19 cellular contexts compared by ENCODE assay signal in the genomic region with DNA sequence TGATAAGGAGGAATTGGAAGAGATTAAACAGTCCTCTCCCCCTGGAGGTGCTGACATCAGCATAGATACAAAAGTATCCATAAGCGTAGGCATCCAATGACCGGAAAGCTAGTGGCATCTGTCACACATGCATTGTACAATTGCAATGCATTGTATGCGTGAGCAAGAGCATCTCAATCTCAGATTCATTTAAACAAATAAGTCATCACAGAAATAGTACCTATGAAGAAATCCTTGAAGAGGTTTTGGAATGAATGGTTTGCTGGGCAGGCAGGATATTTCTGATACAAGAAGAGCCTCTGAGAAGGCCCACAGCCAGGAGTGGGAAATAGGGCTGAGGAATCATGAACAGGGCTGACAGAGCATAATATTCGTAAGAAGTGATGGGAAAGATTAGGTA.
A peak's percentile ranks its signal among the peaks of the same experiment; 100 is the strongest.
DNase-seq lines count a peak whose midpoint lies in the region; ATAC-seq, FAIRE-seq and TF ChIP-seq lines count a peak whose summit lies in the region.
"Had no signal": no experiment of that assay in that cellular context is flagged by ENCODE, and none has a peak within 500 bp of the region (broad histone marks: within the 10 kb centered on the region; RNA-seq: fewer than 3 reads in every experiment).

No MANE protein-coding gene starts in this region.

- no peak overlapping the region for H3K56ac ChIP-seq in H1 (replicated peaks; ENCODE audit: insufficient read length, low read depth, low read length)

- H3K36me3 ChIP-seq in HCT116 (ENCODE audit: control insufficient read depth in 1 of 2, insufficient read depth in 2 of 2, low read length in 2 of 2) (no peaks in the 10 kb centered on the region), H1 (ENCODE audit: control insufficient read depth in 2 of 4, insufficient read depth in 4 of 4, low read length in 3 of 4) (no peaks in the 10 kb centered on the region), osteoblast (ENCODE audit: insufficient read depth, low read length) (no peaks in the 10 kb centered on the region)
- H3K36me3 ChIP-seq: BLaER1 had no signal

- no peak for FAIRE-seq in H1 (lab: Jason Lieb, UNC)
- FAIRE-seq: D721Med, GM12878 had no signal

- 0 out of 2 replicates have a peak overlapping the region, but pooled peaks have one; percentile 19 for H2BK15ac ChIP-seq in H1 (ENCODE audit: low read length)

- peak overlapping the region; percentile 90; the same call in 1 of the 2 replicates for H3K27ac ChIP-seq in HCT116 (ENCODE audit: low read depth, low read length)
- H3K27ac ChIP-seq in H1 (ENCODE audit: low read depth, low read length): no peak overlapping the region
- H3K27ac ChIP-seq in osteoblast (ENCODE audit: low read depth, low read length): peak overlapping the region; percentile 94
- H3K27ac ChIP-seq: 22Rv1, BLaER1, RWPE1 had no signal

- H3K23ac ChIP-seq in H1 (ENCODE audit: insufficient read length): no peak overlapping the region

- peaks cover 7% of the 10 kb centered on the region for H3K4me1 Mint-ChIP-seq in activated CD8-positive, alpha-beta T cell treated with anti-CD3 and anti-CD28 coated beads, Interleukin-2, amount 10 ng/mL, durations not matched to agents 7 days and 5 days (ENCODE audit: low read depth)
- H3K4me1 Mint-ChIP-seq: CD8-positive, alpha-beta memory T cell had no signal

- H3K4ac ChIP-seq in H1 (replicated peaks; ENCODE audit: insufficient read length, low read depth, low read length): no peak overlapping the region

- H3K4me3 ChIP-seq in HCT116 (replicated peaks in 1 of 2; ENCODE audit: low read depth in 1 of 2, low read length in 2 of 2) (no peak overlapping the region), H1 (ENCODE audit: extremely low read depth in 1 of 4, insufficient read depth in 2 of 4, low read depth in 3 of 4, low read length in 4 of 4) (no peak overlapping the region), osteoblast (ENCODE audit: insufficient read depth, low read length) (no peak overlapping the region)
- H3K4me3 ChIP-seq: BLaER1, GM12878 had no signal

- TF ChIP-seq RAD21 in HCT116 (IDR thresholded peaks at IDR 0.05; ENCODE audit: low read depth) (no peak), H1 (IDR thresholded peaks at IDR 0.05 in 1 of 2, conservative IDR thresholded peaks at IDR 0.05 in 1 of 2; ENCODE audit: low read depth in 2 of 2, low read length in 2 of 2) (no peak)

- H4K91ac ChIP-seq in H1 (replicated peaks; ENCODE audit: insufficient read length, low read length): no peak overlapping the region

- H3K4me2 ChIP-seq in HCT116 (ENCODE audit: low read length) (peak overlapping the region; percentile 74), H1 (ENCODE audit: insufficient read depth in 1 of 2, low read depth in 2 of 2, low read length in 2 of 2) (no peak overlapping the region), osteoblast (ENCODE audit: insufficient read depth, low read length) (no peak overlapping the region)
- H3K4me2 ChIP-seq: BLaER1 had no signal

- ATAC-seq in HCT116: no peak
- no peak for ATAC-seq in HG03521 (IDR thresholded peaks at IDR 0.05; ENCODE audit: unreplicated experiment)
- ATAC-seq in GM19023 (IDR thresholded peaks at IDR 0.05; ENCODE audit: unreplicated experiment): no peak
- no peak for ATAC-seq in activated CD8-positive, alpha-beta T cell treated with anti-CD3 and anti-CD28 coated beads, Interleukin-2, amount 10 ng/mL, durations not matched to agents 7 days and 5 days
- ATAC-seq: GM12878 had no signal

- H3K9me3 ChIP-seq in HCT116 (ENCODE audit: control insufficient read depth in 1 of 2, insufficient read depth in 1 of 2, low read depth in 1 of 2, low read length in 2 of 2) (no peaks in the 10 kb centered on the region), H1 (ENCODE audit: insufficient read depth in 2 of 2, low read depth in 1 of 2, low read length in 1 of 2) (no peaks in the 10 kb centered on the region), osteoblast (ENCODE audit: low read depth, low read length) (no peaks in the 10 kb centered on the region)
- H3K9me3 ChIP-seq: BLaER1 had no signal

- H2AK5ac ChIP-seq in H1 (ENCODE audit: low read depth, low read length): no peak overlapping the region

- H3K9me3 Mint-ChIP-seq in activated CD8-positive, alpha-beta T cell treated with anti-CD3 and anti-CD28 coated beads, Interleukin-2, amount 10 ng/mL, durations not matched to agents 7 days and 5 days (ENCODE audit: insufficient read depth): no peaks in the 10 kb centered on the region
- H3K9me3 Mint-ChIP-seq: CD8-positive, alpha-beta memory T cell had no signal

- no peaks in the 10 kb centered on the region for H3K23me2 ChIP-seq in H1 (ENCODE audit: low read depth, low read length)

- DNase-seq in DMS 273 (lab: John Stamatoyannopoulos, UW; ENCODE audit: unreplicated experiment) (peak; percentile 3), DMS 273 treated with DMSO at 0.1 percent for 48 hours (lab: John Stamatoyannopoulos, UW) (no peak), HCT116 (ENCODE audit: low read depth, low spot score) (no peak), H1 (ENCODE audit: low read depth in 1 of 2, low spot score in 2 of 2) (no peak), osteoblast (ENCODE audit: insufficient read length, low spot score, missing footprints) (no peak)
- no peak for DNase-seq in activated CD8-positive, alpha-beta T cell treated with anti-CD3 and anti-CD28 coated beads, Interleukin-2, amount 10 ng/mL, durations not matched to agents 7 days and 5 days
- DNase-seq: CD8-positive, alpha-beta memory T cell; DND-41; NCI-H1105; NCI-H2107; NCI-H2227 treated with DMSO at 0.1 percent for 48 hours; NCI-H526 treated with DMSO at 0.1 percent for 48 hours had no signal

- H3K4me1 ChIP-seq in HCT116 (ENCODE audit: control insufficient read depth in 1 of 2, insufficient read depth in 2 of 2, low read length in 2 of 2) (peaks cover 68 to 89% of the 10 kb centered on the region in 2 experiments), H1 (replicated peaks in 1 of 4; ENCODE audit: control insufficient read depth in 3 of 4, insufficient read depth in 4 of 4, low read length in 3 of 4) (peaks cover 5 to 10% (median 7%) of the 10 kb centered on the region in 4 experiments; a peak in 6 of 7 replicates), osteoblast (ENCODE audit: insufficient read depth, low read length) (peaks cover 61% of the 10 kb centered on the region)
- H3K4me1 ChIP-seq: BLaER1 had no signal

- H4K5ac ChIP-seq in H1 (ENCODE audit: insufficient read length, low read depth, low read length): no peak overlapping the region

- H2AFZ ChIP-seq in HCT116 (ENCODE audit: low read depth, low read length, poor library complexity, severe bottlenecking) (no peak overlapping the region), H1 (ENCODE audit: low read length) (no peak overlapping the region), osteoblast (ENCODE audit: low read length) (no peak overlapping the region)

- H3K27ac Mint-ChIP-seq in activated CD8-positive, alpha-beta T cell treated with anti-CD3 and anti-CD28 coated beads, Interleukin-2, amount 10 ng/mL, durations not matched to agents 7 days and 5 days: no peak overlapping the region
- H3K27ac Mint-ChIP-seq: CD8-positive, alpha-beta memory T cell had no signal

- H3K79me2 ChIP-seq in HCT116 (ENCODE audit: insufficient read depth, low read length): peaks cover 9% of the 10 kb centered on the region; the same call in 1 of the 2 replicates
- H3K79me2 ChIP-seq in H1 (ENCODE audit: control insufficient read depth in 1 of 2, insufficient read depth in 2 of 2, low read length in 2 of 2): no peaks in the 10 kb centered on the region
- H3K79me2 ChIP-seq in osteoblast (ENCODE audit: insufficient read depth, low read length): no peaks in the 10 kb centered on the region

- BruUV-seq in HCT116 (replicated peaks; lab: Mats Ljungman, UMichigan): no TSS peak

- H2BK5ac ChIP-seq in H1 (ENCODE audit: low read depth, low read length): no peak overlapping the region

- H4K8ac ChIP-seq in H1 (ENCODE audit: extremely low read depth, insufficient read depth, low read length): no peak overlapping the region

- no peak overlapping the region for H2BK120ac ChIP-seq in H1 (replicated peaks; ENCODE audit: low read depth, low read length)

- H4K20me1 ChIP-seq in HCT116 (ENCODE audit: insufficient read depth): no peaks in the 10 kb centered on the region
- no peaks in the 10 kb centered on the region for H4K20me1 ChIP-seq in H1 (replicated peaks in 1 of 2; ENCODE audit: control insufficient read depth in 1 of 2, insufficient read depth in 2 of 2, low read length in 2 of 2)
- H4K20me1 ChIP-seq in osteoblast (ENCODE audit: insufficient read depth, low read length): no peaks in the 10 kb centered on the region
- H4K20me1 ChIP-seq: BLaER1 had no signal

- TF ChIP-seq CTCF in HCT116 (IDR thresholded peaks at IDR 0.05 in 2 of 3, conservative IDR thresholded peaks at IDR 0.05 in 1 of 3; ENCODE audit: borderline replicate concordance in 1 of 3, insufficient read depth in 1 of 3, low read depth in 2 of 3, low read length in 2 of 3): no peak
- TF ChIP-seq CTCF in H1 (IDR thresholded peaks at IDR 0.05; ENCODE audit: control extremely low read depth in 1 of 3, insufficient read depth in 1 of 3, low read depth in 1 of 3, low read length in 3 of 3): no peak
- no peak for TF ChIP-seq CTCF in osteoblast (IDR thresholded peaks at IDR 0.05; ENCODE audit: extremely low read depth, low read depth, low read length)

- H3K9ac ChIP-seq in HCT116 (ENCODE audit: low read length) (peak overlapping the region; percentile 67), H1 (replicated peaks in 1 of 4; ENCODE audit: extremely low read depth in 1 of 4, low read depth in 3 of 4, low read length in 3 of 4) (no peak overlapping the region)
- H3K9ac ChIP-seq: BLaER1 had no signal

- no peak overlapping the region for H3K14ac ChIP-seq in H1 (ENCODE audit: insufficient read length)

- CTCF ChIA-PET in HCT116 (lab: Charles Lee) (interaction anchor here (0.7 to 2.0 kb wide), 14 partner anchors 82 to 303 kb away, joined by 3 to 46 read pairs (median 4); partner anchors contain the start of gene ARHGAP29), H1 (lab: Charles Lee; ENCODE audit: partially characterized antibody) (interaction anchor here (0.7 to 21.6 kb wide), 18 partner anchors 8 to 296 kb away, joined by 3 to 807 read pairs (median 6); partner anchors contain the start of gene ARHGAP29)
- CTCF ChIA-PET in activated CD8-positive, alpha-beta T cell treated with anti-CD3 and anti-CD28 coated beads, Interleukin-2, amount 10 ng/mL, durations not matched to agents 7 days and 5 days (lab: Charles Lee): interaction anchor here (1.4 to 4.2 kb wide), 5 partner anchors 261 to 304 kb away, joined by 4 to 21 read pairs (median 17); no protein-coding TSS in a partner anchor

- H3K27me3 ChIP-seq in HCT116 (ENCODE audit: insufficient read depth, low read length) (no peaks in the 10 kb centered on the region), H1 (replicated peaks in 1 of 4; ENCODE audit: control insufficient read depth in 3 of 4, extremely low read depth in 1 of 4, insufficient read depth in 3 of 4, low read length in 3 of 4) (no peaks in the 10 kb centered on the region; a peak in 1 of 7 replicates), osteoblast (ENCODE audit: insufficient read depth, low read length) (no peaks in the 10 kb centered on the region)
- H3K27me3 ChIP-seq: BLaER1 had no signal

- no peak overlapping the region for H2BK20ac ChIP-seq in H1 (ENCODE audit: low read length)

- TF ChIP-seq EP300 in H1 (IDR thresholded peaks at IDR 0.05; ENCODE audit: borderline replicate concordance in 1 of 2, low read depth in 2 of 2, low read length in 2 of 2): no peak

- POLR2A ChIA-PET in HCT116 (lab: Charles Lee) (interaction anchor here (0.9 to 2.9 kb wide), 8 partner anchors 29 to 284 kb away, joined by 3 to 23 read pairs (median 4); partner anchors contain the start of gene ARHGAP29), H1 (lab: Charles Lee; ENCODE audit: partially characterized antibody) (no interaction called here)
- POLR2A ChIA-PET in activated CD8-positive, alpha-beta T cell treated with anti-CD3 and anti-CD28 coated beads, Interleukin-2, amount 10 ng/mL, durations not matched to agents 7 days and 5 days (lab: Charles Lee): interaction anchor here (0.5 kb wide), 1 partner anchor 375 kb away, joined by 9 read pairs; no protein-coding TSS in a partner anchor

- no peak overlapping the region for H2BK12ac ChIP-seq in H1 (ENCODE audit: low read depth, low read length)

- no peak overlapping the region for H3K4me3 Mint-ChIP-seq in activated CD8-positive, alpha-beta T cell treated with anti-CD3 and anti-CD28 coated beads, Interleukin-2, amount 10 ng/mL, durations not matched to agents 7 days and 5 days
- H3K4me3 Mint-ChIP-seq: CD8-positive, alpha-beta memory T cell had no signal

- no peak for TF ChIP-seq POLR2A in HCT116 (IDR thresholded peaks at IDR 0.05; ENCODE audit: borderline replicate concordance, extremely low read depth, insufficient read depth, insufficient read length)
- no peak for TF ChIP-seq POLR2A in H1 (IDR thresholded peaks at IDR 0.05; ENCODE audit: control extremely low read depth in 1 of 2, low read depth in 2 of 2, low read length in 2 of 2)

- peaks cover 25% of the 10 kb centered on the region for H3K27me3 Mint-ChIP-seq in activated CD8-positive, alpha-beta T cell treated with anti-CD3 and anti-CD28 coated beads, Interleukin-2, amount 10 ng/mL, durations not matched to agents 7 days and 5 days (ENCODE audit: low read depth)

- RAD21 ChIA-PET in HCT116 (lab: Charles Lee; ENCODE audit: low non-redundant PET in 1 of 2, low total read pairs in 2 of 2, uncharacterized antibody in 2 of 2, unreplicated experiment in 2 of 2): interaction anchor here (0.9 to 1.7 kb wide), 11 partner anchors 82 to 304 kb away, joined by 3 to 11 read pairs (median 4); partner anchors contain the start of gene ARHGAP29 (in 2 of the 2)

- H3K9me2 ChIP-seq in HCT116 (ENCODE audit: insufficient read depth): no peaks in the 10 kb centered on the region

- H3K36me3 Mint-ChIP-seq in activated CD8-positive, alpha-beta T cell treated with anti-CD3 and anti-CD28 coated beads, Interleukin-2, amount 10 ng/mL, durations not matched to agents 7 days and 5 days (ENCODE audit: low read depth): no peaks in the 10 kb centered on the region
- H3K36me3 Mint-ChIP-seq: CD8-positive, alpha-beta memory T cell had no signal

- H3K18ac ChIP-seq in H1 (ENCODE audit: extremely low read depth, low read length): no peak overlapping the region

- 91% methylated on average over 4 of the region's 4 CpGs; no CpG with 5 or more reads in 1 of the 2 experiments for WGBS in H1 (ENCODE audit: extremely low coverage in 1 of 2, insufficient coverage in 1 of 2, insufficient read length in 1 of 2, insufficient replicate concordance in 2 of 2, low coverage in 1 of 2, low lambda C conversion rate in 2 of 2, missing lambda C conversion rate in 1 of 2), 2 experiments

- intact Hi-C loops in HCT116 (cut with micrococcal nuclease): no loop called here

- H3K79me1 ChIP-seq in H1 (ENCODE audit: low read depth, low read length): no peaks in the 10 kb centered on the region
